2 cellular contexts compared by ENCODE assay signal in genomic region chr2:133044556-133044955, GRCh38.
TF ChIP-seq lines count a peak whose summit lies in the region.

No MANE protein-coding gene starts in this region.

TF ChIP-seq in GM23338, 12 proteins besides CTCF, POLR2A, EP300 and RAD21 (continued from another document):
- TF ChIP-seq REST (IDR thresholded peaks at IDR 0.05; ENCODE audit: unreplicated experiment), result no peak

TF ChIP-seq in WTC11, 78 proteins besides CTCF, POLR2A, EP300 and RAD21 (continued from another document):
- TF ChIP-seq GABPB1 (CRISPR knock-in tag; IDR thresholded peaks at IDR 0.05) (no peak), MXD4 (CRISPR knock-in tag; IDR thresholded peaks at IDR 0.05; ENCODE audit: borderline replicate concordance) (no peak), NFATC4 (CRISPR knock-in tag; IDR thresholded peaks at IDR 0.05) (no peak), ZNF121 (CRISPR knock-in tag; IDR thresholded peaks at IDR 0.05) (no peak), CREM (CRISPR knock-in tag; IDR thresholded peaks at IDR 0.05) (no peak), RORB (CRISPR knock-in tag; IDR thresholded peaks at IDR 0.05) (no peak)
- TF ChIP-seq, protein P1, sequence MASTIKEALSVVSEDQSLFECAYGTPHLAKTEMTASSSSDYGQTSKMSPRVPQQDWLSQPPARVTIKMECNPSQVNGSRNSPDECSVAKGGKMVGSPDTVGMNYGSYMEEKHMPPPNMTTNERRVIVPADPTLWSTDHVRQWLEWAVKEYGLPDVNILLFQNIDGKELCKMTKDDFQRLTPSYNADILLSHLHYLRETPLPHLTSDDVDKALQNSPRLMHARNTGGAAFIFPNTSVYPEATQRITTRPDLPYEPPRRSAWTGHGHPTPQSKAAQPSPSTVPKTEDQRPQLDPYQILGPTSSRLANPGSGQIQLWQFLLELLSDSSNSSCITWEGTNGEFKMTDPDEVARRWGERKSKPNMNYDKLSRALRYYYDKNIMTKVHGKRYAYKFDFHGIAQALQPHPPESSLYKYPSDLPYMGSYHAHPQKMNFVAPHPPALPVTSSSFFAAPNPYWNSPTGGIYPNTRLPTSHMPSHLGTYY (CRISPR knock-in tag; IDR thresholded peaks at IDR 0.05), result no peak
